ENCODE assay signal across 8 cellular contexts in the genomic region with DNA sequence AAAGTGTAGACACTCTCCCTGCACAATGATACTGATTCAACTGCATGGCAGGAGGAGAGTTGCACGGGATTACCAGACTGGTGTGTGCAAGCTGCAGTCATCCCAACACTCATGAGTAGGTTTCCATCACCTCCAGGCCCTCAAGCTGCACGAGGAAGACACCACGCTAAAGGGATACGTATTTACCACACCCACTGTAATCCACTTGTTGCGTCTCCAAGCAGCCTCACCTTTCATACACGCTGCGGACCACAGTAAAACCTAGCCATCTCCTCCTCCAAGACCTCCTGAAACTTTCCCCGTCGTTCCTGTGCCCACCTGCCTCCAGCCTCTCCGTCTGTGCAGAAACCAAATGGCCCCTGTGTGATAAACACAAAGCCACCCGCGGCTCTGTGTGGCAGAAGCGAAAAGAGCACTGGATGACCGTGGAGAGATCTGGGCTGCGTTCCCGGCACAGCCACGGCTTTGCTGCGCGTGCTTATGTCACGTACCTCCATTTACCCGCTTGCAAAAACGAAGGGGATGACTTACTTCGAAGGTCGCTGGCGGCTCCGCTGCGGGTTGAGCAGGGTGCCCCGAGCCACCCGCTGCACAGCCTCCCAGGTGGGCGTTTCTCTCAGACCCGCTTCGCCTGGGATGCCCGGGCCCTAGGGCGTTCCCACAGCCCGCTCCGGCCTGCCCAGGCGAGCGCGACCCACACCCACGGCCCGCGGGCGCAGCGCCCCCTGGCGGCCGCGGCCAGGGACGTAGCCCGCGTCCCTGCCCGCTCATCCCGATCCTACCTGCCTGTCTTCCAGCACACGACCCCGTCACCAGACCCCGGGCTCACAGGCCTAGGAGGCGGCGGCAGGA. TPM values are rescaled to one million over a fixed set of nuclear protein-coding genes. Genes with fewer than 3 reads are reported as not detected.
A peak's percentile ranks its signal among the peaks of the same experiment; 100 is the strongest.
DNase-seq lines count a peak whose midpoint lies in the region; ATAC-seq and TF ChIP-seq lines count a peak whose summit lies in the region.

No MANE protein-coding gene starts in this region.

- DNase-seq in EH (ENCODE audit: low read depth) (peak; percentile 63), Peyer's patch (peak; percentile 30 to 80 (median 79)), cardiac septum (ENCODE audit: low spot score) (peak; percentile 87), trophoblast cell (peak; percentile 89 to 92), ureter (ENCODE audit: low spot score) (peak; percentile 62)

- H4K8ac ChIP-seq in trophoblast cell (ENCODE audit: low read depth, low read length) = peak overlapping the region; percentile 83

- H4K91ac ChIP-seq in trophoblast cell (ENCODE audit: low read depth, low read length) = peak overlapping the region; percentile 72

- H3K79me2 ChIP-seq in trophoblast cell (ENCODE audit: control insufficient read depth, insufficient read depth, low read length, poor library complexity) = peaks cover 11% of the 10 kb centered on the region

- H3K4me1 ChIP-seq in HUES48 (ENCODE audit: control insufficient read depth, insufficient read depth, low read length) = peaks cover 13% of the 10 kb centered on the region
- peaks cover 0 to 20% (median 3%) of the 10 kb centered on the region in 4 donors for H3K4me1 ChIP-seq in Peyer's patch
- peaks cover 7% of the 10 kb centered on the region in 2 experiments for H3K4me1 ChIP-seq in trophoblast cell (ENCODE audit: control insufficient read depth in 1 of 2, insufficient read depth in 2 of 2, low read length in 2 of 2)

- peak overlapping the region; percentile 60 for H3K18ac ChIP-seq in trophoblast cell (ENCODE audit: low read length)

- peak overlapping the region; percentile 85 for H3K14ac ChIP-seq in trophoblast cell (ENCODE audit: low read length)

- peak overlapping the region; percentile 88 for H3K27ac ChIP-seq in HUES48 (ENCODE audit: low read depth, low read length)
- H3K27ac ChIP-seq in Peyer's patch = peak overlapping the region; percentile 54 to 87 (median 74)
- no peak overlapping the region for H3K27ac ChIP-seq in trophoblast cell (ENCODE audit: low read depth, low read length)

- no peak overlapping the region for H2BK12ac ChIP-seq in trophoblast cell (ENCODE audit: low read length)

- H4K12ac ChIP-seq in trophoblast cell (ENCODE audit: low read depth, low read length) = peak overlapping the region; percentile 50

- peak overlapping the region; percentile 98 for H3K4me3 Mint-ChIP-seq in activated naive CD8-positive, alpha-beta T cell

- H3K4me1 Mint-ChIP-seq in activated naive CD8-positive, alpha-beta T cell (ENCODE audit: low read depth) = peaks cover 26% of the 10 kb centered on the region

- H2BK120ac ChIP-seq in trophoblast cell (ENCODE audit: insufficient read depth, low read length, poor library complexity) = peak overlapping the region; percentile 65

- H2BK5ac ChIP-seq in trophoblast cell (ENCODE audit: low read depth, low read length, poor library complexity) = peak overlapping the region; percentile 43

- peak; percentile 78 for ATAC-seq in GM21515 (IDR thresholded peaks at IDR 0.05; ENCODE audit: unreplicated experiment)

- no peak for TF ChIP-seq POLR2A in Peyer's patch (IDR thresholded peaks at IDR 0.05)

- H3K79me1 ChIP-seq in trophoblast cell (ENCODE audit: low read length) = peaks cover 9% of the 10 kb centered on the region

- peak overlapping the region; percentile 52 for H3K4me2 ChIP-seq in trophoblast cell (ENCODE audit: low read length)

- H3K9ac ChIP-seq in HUES48 (ENCODE audit: low read depth, low read length) (peak overlapping the region; percentile 87), trophoblast cell (ENCODE audit: low read length) (peak overlapping the region; percentile 83)

- H3K9me3 ChIP-seq in HUES48 (ENCODE audit: control insufficient read depth, insufficient read depth, low read length) = no peaks in the 10 kb centered on the region
- H3K9me3 ChIP-seq in Peyer's patch = no peaks in the 10 kb centered on the region
- H3K9me3 ChIP-seq in trophoblast cell (ENCODE audit: insufficient read depth, low read depth, low read length) = peaks cover 5% of the 10 kb centered on the region

- H2AFZ ChIP-seq in trophoblast cell (ENCODE audit: insufficient read depth, low read length, poor library complexity) = peak overlapping the region; percentile 89

- H3K27ac Mint-ChIP-seq in activated naive CD8-positive, alpha-beta T cell = peak overlapping the region; percentile 80

- H3K27me3 Mint-ChIP-seq in activated naive CD8-positive, alpha-beta T cell = peaks cover 4% of the 10 kb centered on the region

- no CpG with 5 or more reads among the region's 57 CpGs for WGBS in trophoblast cell (ENCODE audit: extremely low coverage, insufficient coverage, insufficient read length)

- H3K9me3 Mint-ChIP-seq in activated naive CD8-positive, alpha-beta T cell (ENCODE audit: low read depth) = no peaks in the 10 kb centered on the region

- H3K4me3 ChIP-seq in HUES48 (ENCODE audit: low read depth, low read length) (peak overlapping the region; percentile 99), Peyer's patch (peak overlapping the region; percentile 77 to 96 (median 90)), trophoblast cell (ENCODE audit: low read depth, low read length) (peak overlapping the region; percentile 97)

- H3K4ac ChIP-seq in trophoblast cell (ENCODE audit: low read depth, low read length) = peak overlapping the region; percentile 70

- H3K23ac ChIP-seq in trophoblast cell (ENCODE audit: low read length) = no peak overlapping the region

- H3K27me3 ChIP-seq in HUES48 (ENCODE audit: control insufficient read depth, insufficient read depth, low read length) (no peaks in the 10 kb centered on the region), Peyer's patch (no peaks in the 10 kb centered on the region), trophoblast cell (ENCODE audit: insufficient read depth, low read length) (no peaks in the 10 kb centered on the region)

- intact Hi-C loops in cardiac septum (cut with DNase I) = loop anchor here (2.0 to 5.0 kb wide), 4 partner anchors 118 to 230 kb away; a partner anchor contains a TSS

- H2AK5ac ChIP-seq in trophoblast cell (ENCODE audit: low read length) = peak overlapping the region; percentile 32

- H3K36me3 ChIP-seq in HUES48 (ENCODE audit: control insufficient read depth, insufficient read depth, low read length) (peaks cover 21% of the 10 kb centered on the region), Peyer's patch (no peaks in the 10 kb centered on the region), trophoblast cell (ENCODE audit: control insufficient read depth in 1 of 2, insufficient read depth in 2 of 2, low read length in 2 of 2) (peaks cover 0 to 5% of the 10 kb centered on the region in 2 experiments)

- TF ChIP-seq CTCF in Peyer's patch (IDR thresholded peaks at IDR 0.05) = peak; percentile 84 to 99 (median 95)

- peaks cover 2% of the 10 kb centered on the region for H3K36me3 Mint-ChIP-seq in activated naive CD8-positive, alpha-beta T cell

RNA-seq across cellular contexts. Expression of a gene that starts 0.6 kb away (rescaled TPM):
- total RNA-seq in Peyer's patch (10 to 100 TPM; 54.0 to 95.7 (median 82.1) TPM), cardiac septum (34.6 TPM), ureter (119 TPM)
- 24.7 and 25.4 TPM in 2 replicates for polyA plus RNA-seq in trophoblast cell (2013)

RNA-seq across cellular contexts. Expression of a gene that starts 14.5 kb away (rescaled TPM):
- not detected for total RNA-seq in Peyer's patch
- total RNA-seq in cardiac septum = not detected
- polyA plus RNA-seq in trophoblast cell (2013) = not detected in 2 replicates
- total RNA-seq in ureter = not detected

RNA-seq across cellular contexts. Expression of a gene that starts 35.8 kb away (rescaled TPM):
- total RNA-seq in Peyer's patch (not detected), cardiac septum (not detected), ureter (not detected)
- not detected in 2 replicates for polyA plus RNA-seq in trophoblast cell (2013)
